In genomic region chr1:46547481-46548383, GRCh38 we compare ENCODE assay signal across 8 cellular contexts. TPM values are rescaled to one million over a fixed set of nuclear protein-coding genes. Genes with fewer than 3 reads are reported as not detected.
DNase-seq lines count a peak whose midpoint lies in the region; ATAC-seq and TF ChIP-seq lines count a peak whose summit lies in the region.

No MANE protein-coding gene starts in this region.

- no peak overlapping the region for H2BK15ac ChIP-seq in mesenchymal stem cell (ENCODE audit: low read depth, poor library complexity, severe bottlenecking)

- POLR2A ChIA-PET in GM10248 (lab: Yijun Ruan, JAX), result no interaction called here

- no peak overlapping the region for H4K91ac ChIP-seq in mesenchymal stem cell (ENCODE audit: low read length)

- H3K4me1 ChIP-seq in mesenchymal stem cell (ENCODE audit: control insufficient read depth, insufficient read depth, low read depth, low read length), result peaks cover 6% of the 10 kb centered on the region
- peaks cover 15% of the 10 kb centered on the region for H3K4me1 ChIP-seq in effector memory CD4-positive, alpha-beta T cell (ENCODE audit: control insufficient read depth, insufficient read depth, low read length, poor library complexity, severe bottlenecking)

- peak; percentile 44 for TF ChIP-seq CTCF in GM10248 (IDR thresholded peaks at IDR 0.05; ENCODE audit: control extremely low read depth, extremely low read depth, low read depth, missing control alignments)

- no peak for ATAC-seq in GM21515 (IDR thresholded peaks at IDR 0.05; ENCODE audit: unreplicated experiment)

- 56% methylated on average over 22 of the region's 22 CpGs for WGBS in mesenchymal stem cell

- H3K79me1 ChIP-seq in mesenchymal stem cell (replicated peaks; ENCODE audit: low read length, poor library complexity, severe bottlenecking), result no peaks in the 10 kb centered on the region

- H2BK5ac ChIP-seq in mesenchymal stem cell (ENCODE audit: low read depth, low read length, poor library complexity, severe bottlenecking), result no peak overlapping the region

- CTCF ChIA-PET in GM10248 (lab: Yijun Ruan, JAX), result interaction anchor here (0.6 to 2.5 kb wide), 17 partner anchors 8 to 138 kb away, joined by 3 to 12 read pairs (median 4); partner anchors contain the start of gene MOB3C

- DNase-seq in ACHN, result peak; percentile 56
- DNase-seq in GM10248 (ENCODE audit: extremely low spot score), result peak; percentile 56
- peak; percentile 41 for DNase-seq in NCI-H82 treated with DMSO at 0.1 percent for 48 hours (lab: John Stamatoyannopoulos, UW; ENCODE audit: unreplicated experiment)
- DNase-seq in cerebellar cortex (ENCODE audit: low spot score), result peak; percentile 61
- peak; percentile 68 for DNase-seq in mesenchymal stem cell
- DNase-seq in NCI-H226, result no peak
- DNase-seq in effector memory CD4-positive, alpha-beta T cell, result no peak

- in situ Hi-C loops in ACHN (cut with HindIII; ENCODE audit: low pct_ligation_motif_present, low pct_unique_long_range_greater_than_20kb, low sequenced_read_pairs), result no loop called here

- no peak overlapping the region for H2BK12ac ChIP-seq in mesenchymal stem cell (ENCODE audit: low read length in 2 of 2)

- peaks cover 84 to 86% of the 10 kb centered on the region in 2 experiments for H3K27me3 ChIP-seq in mesenchymal stem cell (ENCODE audit: control insufficient read depth in 1 of 2, insufficient read depth in 1 of 2, low read length in 2 of 2)
- peaks cover 34% of the 10 kb centered on the region for H3K27me3 ChIP-seq in effector memory CD4-positive, alpha-beta T cell (replicated peaks; ENCODE audit: control insufficient read depth, insufficient read depth, low read length, poor library complexity, severe bottlenecking)

- H3K27ac ChIP-seq in mesenchymal stem cell (ENCODE audit: low read length, poor library complexity, severe bottlenecking), result no peak overlapping the region
- H3K27ac ChIP-seq in effector memory CD4-positive, alpha-beta T cell (ENCODE audit: insufficient read depth, low read length, poor library complexity, severe bottlenecking), result no peak overlapping the region

- H2AFZ ChIP-seq in mesenchymal stem cell (ENCODE audit: low read depth, low read length), result no peak overlapping the region

- no peak overlapping the region for H3K4me2 ChIP-seq in mesenchymal stem cell (ENCODE audit: low read length, poor library complexity, severe bottlenecking)

- H3K18ac ChIP-seq in mesenchymal stem cell (ENCODE audit: low read depth in 1 of 2, low read length in 2 of 2), result peak overlapping the region in 1 of 2 experiments; percentile 28

- peak overlapping the region; percentile 32 for H4K8ac ChIP-seq in mesenchymal stem cell (ENCODE audit: low read length)

- no peak overlapping the region for H2AK5ac ChIP-seq in mesenchymal stem cell (ENCODE audit: low read length, severe bottlenecking)

- H3K14ac ChIP-seq in mesenchymal stem cell (ENCODE audit: low read length in 2 of 2), result no peak overlapping the region

- no peaks in the 10 kb centered on the region for H3K9me3 ChIP-seq in mesenchymal stem cell (ENCODE audit: control insufficient read depth, low read length)
- no peaks in the 10 kb centered on the region for H3K9me3 ChIP-seq in effector memory CD4-positive, alpha-beta T cell (ENCODE audit: control insufficient read depth, low read length)

- no peak overlapping the region for H2BK120ac ChIP-seq in mesenchymal stem cell (ENCODE audit: low read depth, low read length)

- no peaks in the 10 kb centered on the region for H3K36me3 ChIP-seq in mesenchymal stem cell (ENCODE audit: control insufficient read depth in 1 of 2, insufficient read depth in 2 of 2, low read depth in 1 of 2, low read length in 2 of 2)
- H3K36me3 ChIP-seq in effector memory CD4-positive, alpha-beta T cell (ENCODE audit: control insufficient read depth, insufficient read depth, low read length), result no peaks in the 10 kb centered on the region

- H3K4me3 ChIP-seq in mesenchymal stem cell (ENCODE audit: insufficient read depth in 1 of 2, low read depth in 1 of 2, low read length in 2 of 2), result no peak overlapping the region
- no peak overlapping the region for H3K4me3 ChIP-seq in effector memory CD4-positive, alpha-beta T cell (ENCODE audit: insufficient read depth, low read depth, low read length, poor library complexity, severe bottlenecking)

- no peak overlapping the region for H3K23ac ChIP-seq in mesenchymal stem cell (ENCODE audit: low read length in 2 of 2)

- no peak overlapping the region for H3K4ac ChIP-seq in mesenchymal stem cell (ENCODE audit: low read depth in 1 of 2, low read length in 2 of 2)

- peak overlapping the region; percentile 24 for H3K9ac ChIP-seq in mesenchymal stem cell (ENCODE audit: low read length)

RNA-seq across cellular contexts. Expression of gene KNCN, which starts 3.7 kb away (rescaled TPM):
- not detected for polyA plus RNA-seq in mesenchymal stem cell (2013, experiment 1 of 2)
- not detected for polyA plus RNA-seq in mesenchymal stem cell (2013, experiment 2 of 2)

RNA-seq across cellular contexts. Expression of gene MKNK1, which starts 56.3 kb away (rescaled TPM):
- polyA plus RNA-seq in mesenchymal stem cell (2013, experiment 1 of 2), result 25.8 TPM
- polyA plus RNA-seq in mesenchymal stem cell (2013, experiment 2 of 2), result 27.8 TPM

RNA-seq across cellular contexts. Expression of gene DMBX1, which starts 58.1 kb away (rescaled TPM):
- polyA plus RNA-seq in mesenchymal stem cell (2013, experiment 1 of 2), result not detected
- polyA plus RNA-seq in mesenchymal stem cell (2013, experiment 2 of 2), result not detected

Comparison
In these comparisons a context has a peak if more than half of its experiments do, and no peak if none do; other contexts are left out.
1. DNase-seq: peak in ACHN (single experiment), GM10248 (single experiment), NCI-H82 treated with DMSO at 0.1 percent for 48 hours (single experiment), cerebellar cortex (single experiment) and mesenchymal stem cell (single experiment); none in NCI-H226 (single experiment) and effector memory CD4-positive, alpha-beta T cell (0 of 3).